Comparison of ENCODE assay signal across 35 cellular contexts in the genomic region with DNA sequence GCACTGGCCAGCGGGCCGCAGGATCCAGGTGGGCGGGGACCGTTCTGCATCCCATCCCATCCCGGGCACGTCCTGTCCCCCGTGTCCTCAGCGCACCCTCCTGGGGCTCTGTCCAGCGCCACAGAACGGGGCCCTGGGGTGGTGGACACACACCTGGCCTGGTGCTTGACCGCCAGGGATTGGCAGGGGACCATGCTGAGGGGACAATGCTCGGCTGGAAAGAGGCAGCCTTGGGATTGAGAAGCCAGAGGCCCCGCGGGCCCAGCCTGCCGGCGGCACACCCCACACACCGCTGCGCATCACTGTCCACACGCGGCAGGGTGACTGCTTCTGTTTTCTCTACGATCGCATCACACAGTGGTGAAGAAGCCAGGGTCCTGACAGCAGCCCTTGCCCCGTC.
"Had no signal": no experiment of that assay in that cellular context is flagged by ENCODE, and none has a peak within 500 bp of the region (broad histone marks: within the 10 kb centered on the region; RNA-seq: fewer than 3 reads in every experiment).

No MANE protein-coding gene starts in this region.

- H3K9me3 ChIP-seq: MG63 had no signal

- H3K27me3 ChIP-seq: MG63 had no signal

- H3K4me3 ChIP-seq: MG63 had no signal

- DNase-seq: Karpas-422, Kasumi-1, MG63, MM.1S, MV-4-11, NCI-H1048, NCI-H1092, NCI-H1092 treated with DMSO at 0.1 percent for 48 hours, NCI-H1105, NCI-H1105 treated with DMSO at 0.1 percent for 48 hours, NCI-H1417, NCI-H1417 treated with DMSO at 0.1 percent for 48 hours, NCI-H1436, NCI-H1436 treated with DMSO at 0.1 percent for 48 hours, NCI-H146, NCI-H1694, NCI-H1694 treated with DMSO at 0.1 percent for 48 hours, NCI-H187, NCI-H187 treated with DMSO at 0.1 percent for 48 hours, NCI-H1930, NCI-H2029, NCI-H2029 treated with DMSO at 0.1 percent for 48 hours, NCI-H2081, NCI-H2081 treated with DMSO at 0.1 percent for 48 hours, NCI-H2107, NCI-H2171, NCI-H2171 treated with DMSO at 0.1 percent for 48 hours, NCI-H2227 treated with DMSO at 0.1 percent for 48 hours, NCI-H226, NCI-H345, NCI-H446, NCI-H446 treated with DMSO at 0.1 percent for 48 hours, NCI-H510A, NCI-H510A treated with DMSO at 0.1 percent for 48 hours, NCI-H524 had no signal
